ENCODE assay signal across 10 cellular contexts in genomic region chr13:24272452-24273161, GRCh38. TPM values are rescaled to one million over a fixed set of nuclear protein-coding genes. Genes with fewer than 3 reads are reported as not detected.
A peak's percentile ranks its signal among the peaks of the same experiment; 100 is the strongest.
DNase-seq lines count a peak whose midpoint lies in the region; ATAC-seq and TF ChIP-seq lines count a peak whose summit lies in the region.
"Had no signal": no experiment of that assay in that cellular context is flagged by ENCODE, and none has a peak within 500 bp of the region (broad histone marks: within the 10 kb centered on the region; RNA-seq: fewer than 3 reads in every experiment).

No MANE protein-coding gene starts in this region.

- no peaks in the 10 kb centered on the region for H3K9me2 ChIP-seq in MM.1S (replicated peaks; ENCODE audit: insufficient read depth, low read length)

- H3K36me3 Mint-ChIP-seq in CD8-positive, alpha-beta memory T cell = peaks cover 0 to 34% (median 10%) of the 10 kb centered on the region in 3 donors
- H3K36me3 Mint-ChIP-seq in WTC11 = 0 out of 2 replicates have a peak, but pooled peaks cover 5% of the 10 kb centered on the region

- H3K9me3 ChIP-seq in CD8-positive, alpha-beta memory T cell (ENCODE audit: low read length) = no peaks in the 10 kb centered on the region
- no peaks in the 10 kb centered on the region for H3K9me3 ChIP-seq in MM.1S (replicated peaks; ENCODE audit: insufficient read depth, low read length)

- CTCF ChIA-PET in CD8-positive, alpha-beta memory T cell (lab: Charles Lee) = interaction anchor here (1.7 to 7.3 kb wide), 3 partner anchors 8 to 21 kb away, joined by 6 to 91 read pairs (median 10); no protein-coding TSS in a partner anchor
- CTCF ChIA-PET in WTC11 (lab: Charles Lee) = interaction anchor here (1.1 kb wide), 2 partner anchors 44 to 45 kb away, joined by 5 to 6 read pairs; no protein-coding TSS in a partner anchor

- H2AFZ ChIP-seq in MM.1S (ENCODE audit: low read length) = no peak overlapping the region
- H2AFZ ChIP-seq: PC-9 had no signal

- no peaks in the 10 kb centered on the region for H3K79me2 ChIP-seq in MM.1S (ENCODE audit: low read length)

- H3K4me1 Mint-ChIP-seq in CD8-positive, alpha-beta memory T cell = peaks cover 91 to 97% (median 92%) of the 10 kb centered on the region in 3 donors
- peaks cover 17% of the 10 kb centered on the region for H3K4me1 Mint-ChIP-seq in WTC11

- no peaks in the 10 kb centered on the region for H3K36me3 ChIP-seq in CD8-positive, alpha-beta memory T cell (ENCODE audit: insufficient read depth, low read length)
- no peaks in the 10 kb centered on the region for H3K36me3 ChIP-seq in rectal smooth muscle tissue (ENCODE audit: control insufficient read depth, insufficient read depth, low read length)
- no peaks in the 10 kb centered on the region for H3K36me3 ChIP-seq in MM.1S (replicated peaks; ENCODE audit: insufficient read depth, low read length)

- no peaks in the 10 kb centered on the region for H3K27me3 ChIP-seq in CD8-positive, alpha-beta memory T cell (ENCODE audit: insufficient read depth, low read length, poor library complexity, severe bottlenecking)
- no peaks in the 10 kb centered on the region for H3K27me3 ChIP-seq in rectal smooth muscle tissue (ENCODE audit: control insufficient read depth, insufficient read depth, low read length)
- no peaks in the 10 kb centered on the region for H3K27me3 ChIP-seq in MM.1S (replicated peaks; ENCODE audit: insufficient read depth, low read length)

- H3K9ac ChIP-seq in rectal smooth muscle tissue (ENCODE audit: low read length) = peak overlapping the region; percentile 58
- H3K9ac ChIP-seq in MM.1S (ENCODE audit: low read length) = no peak overlapping the region

- H4K20me1 ChIP-seq in MM.1S (ENCODE audit: insufficient read depth, low read length) = no peaks in the 10 kb centered on the region

- no peaks in the 10 kb centered on the region for H3F3A ChIP-seq in MM.1S (ENCODE audit: insufficient read depth, low read length)

- ATAC-seq in WTC11 = no peak
- no peak for ATAC-seq in GM19395 (IDR thresholded peaks at IDR 0.05; ENCODE audit: unreplicated experiment)
- no peak for ATAC-seq in HG02970 (IDR thresholded peaks at IDR 0.05; ENCODE audit: low FRiP score, unreplicated experiment)

- peak overlapping the region; percentile 55 to 93 (median 88) for H3K4me3 Mint-ChIP-seq in CD8-positive, alpha-beta memory T cell
- H3K4me3 Mint-ChIP-seq in WTC11 = no peak overlapping the region

- H3K4me2 ChIP-seq in MM.1S (ENCODE audit: low read depth, low read length) = no peak overlapping the region
- H3K4me2 ChIP-seq: PC-9 had no signal

- peak overlapping the region; percentile 84 to 99 (median 98) for H3K27ac Mint-ChIP-seq in CD8-positive, alpha-beta memory T cell
- peak overlapping the region; percentile 52 for H3K27ac Mint-ChIP-seq in WTC11

- peaks cover 0 to 6% of the 10 kb centered on the region in 2 donors for H3K27me3 Mint-ChIP-seq in CD8-positive, alpha-beta memory T cell
- H3K27me3 Mint-ChIP-seq in WTC11 (ENCODE audit: low read depth) = no peaks in the 10 kb centered on the region

- H3K4me3 ChIP-seq in CD8-positive, alpha-beta memory T cell (ENCODE audit: low read length) = peak overlapping the region; percentile 48
- peak overlapping the region; percentile 50 for H3K4me3 ChIP-seq in fibroblast of villous mesenchyme (ENCODE audit: low read depth, low read length)
- peak overlapping the region; percentile 72 for H3K4me3 ChIP-seq in rectal smooth muscle tissue (ENCODE audit: low read length)
- H3K4me3 ChIP-seq in MM.1S (ENCODE audit: low read length) = no peak overlapping the region
- H3K4me3 ChIP-seq: PC-9 had no signal

- H3K9me3 Mint-ChIP-seq in CD8-positive, alpha-beta memory T cell = peaks cover 0 to 4% (median 2%) of the 10 kb centered on the region in 5 donors
- H3K9me3 Mint-ChIP-seq in WTC11 = peaks cover 6% of the 10 kb centered on the region; the same call in 1 of the 2 replicates

- POLR2A ChIA-PET in CD8-positive, alpha-beta memory T cell (lab: Charles Lee) = interaction anchor here (1.8 to 13.1 kb wide), 3 partner anchors 11 to 43 kb away, joined by 6 to 221 read pairs (median 15); no protein-coding TSS in a partner anchor
- POLR2A ChIA-PET in WTC11 (lab: Charles Lee) = no interaction called here

- peaks cover 92% of the 10 kb centered on the region for H3K4me1 ChIP-seq in CD8-positive, alpha-beta memory T cell (ENCODE audit: insufficient read depth, low read length)
- peaks cover 15% of the 10 kb centered on the region for H3K4me1 ChIP-seq in rectal smooth muscle tissue (ENCODE audit: control insufficient read depth, insufficient read depth, low read length)
- no peaks in the 10 kb centered on the region for H3K4me1 ChIP-seq in MM.1S (ENCODE audit: low read length)

- H3K27ac ChIP-seq in CD8-positive, alpha-beta memory T cell (ENCODE audit: low read depth, low read length) = peak overlapping the region; percentile 81
- H3K27ac ChIP-seq in rectal smooth muscle tissue (ENCODE audit: low read depth, low read length) = peak overlapping the region; percentile 86
- H3K27ac ChIP-seq in MM.1S (ENCODE audit: low read length) = no peak overlapping the region
- H3K27ac ChIP-seq: PC-9 had no signal

- TF ChIP-seq CTCF in WTC11 (IDR thresholded peaks at IDR 0.05) = no peak
- no peak for TF ChIP-seq CTCF in fibroblast of villous mesenchyme (IDR thresholded peaks at IDR 0.05; ENCODE audit: insufficient read depth, low read depth, low read length)
- TF ChIP-seq CTCF in MM.1S (IDR thresholded peaks at IDR 0.05; ENCODE audit: low read length) = no peak

- DNase-seq in CD8-positive, alpha-beta memory T cell = peak in 1 of 5 donors; percentile 41
- DNase-seq in WTC11 (ENCODE audit: low spot score) = no peak
- peak; percentile 9 for DNase-seq in fibroblast of villous mesenchyme (ENCODE audit: low read depth)
- no peak for DNase-seq in MM.1S
- DNase-seq in AML-193 (lab: John Stamatoyannopoulos, UW) = no peak
- DNase-seq: dermis blood vessel endothelial cell had no signal

TF ChIP-seq in WTC11, 78 proteins besides CTCF, POLR2A, EP300 and RAD21 (continues in another document):
- TF ChIP-seq NR1H2 (CRISPR knock-in tag; IDR thresholded peaks at IDR 0.05) (no peak), CREB1 (CRISPR knock-in tag; IDR thresholded peaks at IDR 0.05) (no peak), TP53 (CRISPR knock-in tag; IDR thresholded peaks at IDR 0.05) (no peak), PREB (CRISPR knock-in tag; IDR thresholded peaks at IDR 0.05; ENCODE audit: borderline replicate concordance) (no peak), NFE2L1 (CRISPR knock-in tag; IDR thresholded peaks at IDR 0.05) (no peak), ZBTB21 (CRISPR knock-in tag; IDR thresholded peaks at IDR 0.05; ENCODE audit: borderline replicate concordance) (no peak), HMGA2 (CRISPR knock-in tag; IDR thresholded peaks at IDR 0.05) (no peak), KAT7 (CRISPR knock-in tag; IDR thresholded peaks at IDR 0.05; ENCODE audit: borderline replicate concordance) (no peak)
- TF ChIP-seq, protein P1, sequence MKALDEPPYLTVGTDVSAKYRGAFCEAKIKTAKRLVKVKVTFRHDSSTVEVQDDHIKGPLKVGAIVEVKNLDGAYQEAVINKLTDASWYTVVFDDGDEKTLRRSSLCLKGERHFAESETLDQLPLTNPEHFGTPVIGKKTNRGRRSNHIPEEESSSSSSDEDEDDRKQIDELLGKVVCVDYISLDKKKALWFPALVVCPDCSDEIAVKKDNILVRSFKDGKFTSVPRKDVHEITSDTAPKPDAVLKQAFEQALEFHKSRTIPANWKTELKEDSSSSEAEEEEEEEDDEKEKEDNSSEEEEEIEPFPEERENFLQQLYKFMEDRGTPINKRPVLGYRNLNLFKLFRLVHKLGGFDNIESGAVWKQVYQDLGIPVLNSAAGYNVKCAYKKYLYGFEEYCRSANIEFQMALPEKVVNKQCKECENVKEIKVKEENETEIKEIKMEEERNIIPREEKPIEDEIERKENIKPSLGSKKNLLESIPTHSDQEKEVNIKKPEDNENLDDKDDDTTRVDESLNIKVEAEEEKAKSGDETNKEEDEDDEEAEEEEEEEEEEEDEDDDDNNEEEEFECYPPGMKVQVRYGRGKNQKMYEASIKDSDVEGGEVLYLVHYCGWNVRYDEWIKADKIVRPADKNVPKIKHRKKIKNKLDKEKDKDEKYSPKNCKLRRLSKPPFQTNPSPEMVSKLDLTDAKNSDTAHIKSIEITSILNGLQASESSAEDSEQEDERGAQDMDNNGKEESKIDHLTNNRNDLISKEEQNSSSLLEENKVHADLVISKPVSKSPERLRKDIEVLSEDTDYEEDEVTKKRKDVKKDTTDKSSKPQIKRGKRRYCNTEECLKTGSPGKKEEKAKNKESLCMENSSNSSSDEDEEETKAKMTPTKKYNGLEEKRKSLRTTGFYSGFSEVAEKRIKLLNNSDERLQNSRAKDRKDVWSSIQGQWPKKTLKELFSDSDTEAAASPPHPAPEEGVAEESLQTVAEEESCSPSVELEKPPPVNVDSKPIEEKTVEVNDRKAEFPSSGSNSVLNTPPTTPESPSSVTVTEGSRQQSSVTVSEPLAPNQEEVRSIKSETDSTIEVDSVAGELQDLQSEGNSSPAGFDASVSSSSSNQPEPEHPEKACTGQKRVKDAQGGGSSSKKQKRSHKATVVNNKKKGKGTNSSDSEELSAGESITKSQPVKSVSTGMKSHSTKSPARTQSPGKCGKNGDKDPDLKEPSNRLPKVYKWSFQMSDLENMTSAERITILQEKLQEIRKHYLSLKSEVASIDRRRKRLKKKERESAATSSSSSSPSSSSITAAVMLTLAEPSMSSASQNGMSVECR (CRISPR knock-in tag; IDR thresholded peaks at IDR 0.05; ENCODE audit: borderline replicate concordance) = no peak
- TF ChIP-seq, protein P2, sequence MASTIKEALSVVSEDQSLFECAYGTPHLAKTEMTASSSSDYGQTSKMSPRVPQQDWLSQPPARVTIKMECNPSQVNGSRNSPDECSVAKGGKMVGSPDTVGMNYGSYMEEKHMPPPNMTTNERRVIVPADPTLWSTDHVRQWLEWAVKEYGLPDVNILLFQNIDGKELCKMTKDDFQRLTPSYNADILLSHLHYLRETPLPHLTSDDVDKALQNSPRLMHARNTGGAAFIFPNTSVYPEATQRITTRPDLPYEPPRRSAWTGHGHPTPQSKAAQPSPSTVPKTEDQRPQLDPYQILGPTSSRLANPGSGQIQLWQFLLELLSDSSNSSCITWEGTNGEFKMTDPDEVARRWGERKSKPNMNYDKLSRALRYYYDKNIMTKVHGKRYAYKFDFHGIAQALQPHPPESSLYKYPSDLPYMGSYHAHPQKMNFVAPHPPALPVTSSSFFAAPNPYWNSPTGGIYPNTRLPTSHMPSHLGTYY (CRISPR knock-in tag; IDR thresholded peaks at IDR 0.05) = no peak

RNA-seq across cellular contexts. Expression of gene C1QTNF9, which starts 36.8 kb away (rescaled TPM):
- not detected for total RNA-seq in CD8-positive, alpha-beta memory T cell
- not detected for polyA plus RNA-seq in CD8-positive, alpha-beta memory T cell
- total RNA-seq in WTC11 (2021) (not detected in 3 replicates), fibroblast of villous mesenchyme (not detected in 2 replicates)
- total RNA-seq: dermis blood vessel endothelial cell, PC-9 had no signal
